8 cellular contexts compared by ENCODE assay signal in the genomic region with DNA sequence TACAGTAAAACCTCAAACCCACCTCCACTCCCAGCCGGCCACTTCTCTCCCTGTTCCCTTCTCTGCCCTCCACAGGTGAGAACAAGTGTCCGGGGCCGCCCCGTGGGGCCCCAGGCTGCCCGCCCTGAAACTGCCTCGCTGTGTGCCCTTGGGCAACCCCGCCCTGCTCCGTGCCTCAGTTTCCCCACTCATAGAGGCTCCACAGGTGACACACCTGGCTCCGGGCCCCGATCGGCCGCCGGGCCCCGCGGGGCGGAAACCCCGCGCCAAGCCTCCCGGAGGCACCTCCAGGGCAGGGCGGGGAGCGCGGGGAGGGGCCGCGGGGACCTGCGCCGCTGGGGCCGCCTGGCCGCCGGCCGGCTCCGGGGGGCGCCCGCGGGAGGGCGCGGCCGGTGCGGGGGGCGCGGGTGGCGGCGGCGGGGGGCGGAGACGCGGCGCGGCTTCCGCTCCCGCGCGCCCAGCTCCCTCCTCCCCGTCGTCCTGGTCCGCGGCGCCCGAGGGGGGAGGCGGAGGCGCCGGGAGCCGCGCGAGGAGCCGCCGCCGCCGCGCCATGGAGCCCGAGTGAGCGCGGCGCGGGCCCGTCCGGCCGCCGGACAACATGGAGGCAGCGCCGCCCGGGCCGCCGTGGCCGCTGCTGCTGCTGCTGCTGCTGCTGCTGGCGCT. TPM values are rescaled to one million over a fixed set of nuclear protein-coding genes. Genes with fewer than 3 reads are reported as not detected.
DNase-seq lines count a peak whose midpoint lies in the region; ATAC-seq and TF ChIP-seq lines count a peak whose summit lies in the region.

LRP5 (plus strand) TSS at position 475 of the 663 bp plus-strand sequence; CDS start at position 599, 124 bp downstream.

- POLR2A ChIA-PET in OCI-LY7 (lab: Charles Lee), result no interaction called here

- TF ChIP-seq CTCF in OCI-LY7 (conservative IDR thresholded peaks at IDR 0.05; ENCODE audit: low read length), result no peak
- no peak for TF ChIP-seq CTCF in dorsolateral prefrontal cortex (IDR thresholded peaks at IDR 0.05 in 54 of 56, conservative IDR thresholded peaks at IDR 0.05 in 2 of 56; ENCODE audit: low read depth in 1 of 56, partially characterized antibody in 56 of 56)
- TF ChIP-seq CTCF in thyroid gland (IDR thresholded peaks at IDR 0.05), result no peak

- intact Hi-C loops in OCI-LY7 (cut with micrococcal nuclease; ENCODE audit: unreplicated experiment) (no loop called here), dorsolateral prefrontal cortex (cut with DNase I) (loop anchor here (5.0 to 10.0 kb wide), 2 partner anchors 70 to 73 kb away; no protein-coding TSS in a partner anchor), thyroid gland (cut with DNase I) (loop anchor here (5.0 kb wide), 1 partner anchor 70 kb away; no protein-coding TSS in a partner anchor)

- 0 out of 2 replicates have a peak within 1 kb of the TSS, but pooled peaks have one; percentile 20 for H3K4me2 ChIP-seq in OCI-LY7 (ENCODE audit: low read length)

- ATAC-seq in HG03159 (IDR thresholded peaks at IDR 0.05; ENCODE audit: unreplicated experiment), result no peak

- H2AFZ ChIP-seq in ACC112 (ENCODE audit: low read length, unreplicated experiment) (peak within 1 kb of the TSS; percentile 93), OCI-LY7 (ENCODE audit: low read length) (no peak within 1 kb of the TSS)

- H3K27me3 ChIP-seq in ACC112 (ENCODE audit: insufficient read depth, low read length) (no peaks in the 10 kb centered on the region; the same call in 1 of the 2 replicates), dorsolateral prefrontal cortex (peaks cover 0 to 4% (median 0%) of the 10 kb centered on the region in 45 donors), thyroid gland (no peaks in the 10 kb centered on the region)

- TF ChIP-seq POLR2A in thyroid gland (IDR thresholded peaks at IDR 0.05), result peak in 1 of 2 donors; percentile 62

- H4K20me1 ChIP-seq in OCI-LY7 (ENCODE audit: insufficient read depth, low read length), result no peaks in the 10 kb centered on the region

- H3K79me2 ChIP-seq in ACC112 (ENCODE audit: control insufficient read depth, insufficient read depth, low read length, unreplicated experiment), result peaks cover 11% of the 10 kb centered on the region
- no peaks in the 10 kb centered on the region for H3K79me2 ChIP-seq in OCI-LY7 (ENCODE audit: insufficient read depth, low read depth, low read length)

- no peaks in the 10 kb centered on the region for H3K36me3 ChIP-seq in ACC112 (ENCODE audit: insufficient read depth, low read length)
- H3K36me3 ChIP-seq in OCI-LY7 (ENCODE audit: insufficient read depth, low read length), result no peaks in the 10 kb centered on the region
- no peaks in the 10 kb centered on the region for H3K36me3 ChIP-seq in thyroid gland

- BruUV-seq in OCI-LY7 (replicated peaks; lab: Mats Ljungman, UMichigan), result no TSS peak

- H3K27ac ChIP-seq in ACC112 (ENCODE audit: low read depth, low read length) (no peak within 1 kb of the TSS), OCI-LY7 (ENCODE audit: low read depth, low read length, poor library complexity, severe bottlenecking) (no peak within 1 kb of the TSS), dorsolateral prefrontal cortex (peak within 1 kb of the TSS in 5 of 59 donors; percentile 24 to 61 (median 26)), thyroid gland (peak within 1 kb of the TSS; percentile 79 to 92 (median 82))

- H3K4me1 ChIP-seq in ACC112 (ENCODE audit: control insufficient read depth, insufficient read depth, low read length, unreplicated experiment) (peaks cover 12% of the 10 kb centered on the region), OCI-LY7 (ENCODE audit: insufficient read depth, low read length, poor library complexity, severe bottlenecking) (no peaks in the 10 kb centered on the region), thyroid gland (peaks cover 37 to 39% of the 10 kb centered on the region in 2 donors)

- CTCF ChIA-PET in OCI-LY7 (lab: Charles Lee; ENCODE audit: unreplicated experiment), result no interaction called here

- H3K9me3 ChIP-seq in OCI-LY7 (ENCODE audit: low read length) (no peaks in the 10 kb centered on the region), thyroid gland (no peaks in the 10 kb centered on the region)

- H3K4me3 ChIP-seq in ACC112 (ENCODE audit: low read depth, low read length) (peak within 1 kb of the TSS; percentile 92), GM08714 (ENCODE audit: low read length) (peak within 1 kb of the TSS; percentile 77), OCI-LY7 (ENCODE audit: low read depth, low read length, poor library complexity, severe bottlenecking) (peak within 1 kb of the TSS; percentile 46), dorsolateral prefrontal cortex (peak within 1 kb of the TSS; percentile 26 to 74 (median 57)), thyroid gland (replicated peaks in 1 of 3) (peak within 1 kb of the TSS; percentile 47 to 76 (median 65))

- DNase-seq in OCI-LY7 (ENCODE audit: low spot score), result peak; percentile 16
- no peak for DNase-seq in dorsolateral prefrontal cortex
- peak; percentile 35 to 44 for DNase-seq in lung microvascular endothelial cell (ENCODE audit: low read depth in 2 of 2)
- DNase-seq in thyroid gland, result peak; percentile 43 to 53
- no peak for DNase-seq in DMS114 treated with DMSO at 0.1 percent for 48 hours (lab: John Stamatoyannopoulos, UW; ENCODE audit: unreplicated experiment)

- WGBS in thyroid gland, 2 donors, result 19 to 33% methylated on average over 6 to 8 of the region's 85 CpGs

- no peaks in the 10 kb centered on the region for H3K9me2 ChIP-seq in OCI-LY7 (ENCODE audit: insufficient read depth, low read length)

RNA-seq across cellular contexts. Expression of gene LRP5, which starts in this region (rescaled TPM):
- total RNA-seq in OCI-LY7 (2014; rRNA removed; shearing (Covaris generic)), result 0.59 and 0.60 TPM in 2 replicates
- 0.26 TPM in 1 of 2 replicates, not detected in the other for total RNA-seq in OCI-LY7 (2022)
- 10 to 100 TPM in 50 of 120 experiments, 1 to 10 TPM in 70; 4.5 to 21.7 (median 9.2) TPM for total RNA-seq in dorsolateral prefrontal cortex
- 57.3 and 101 TPM in 2 replicates for total RNA-seq in lung microvascular endothelial cell
- total RNA-seq in thyroid gland, result 10 to 100 TPM; 45.8 to 75.5 (median 54.3) TPM

Comparison
In these comparisons a context has a peak if more than half of its experiments do, and no peak if none do; other contexts are left out.
1. Peak in DNase-seq, H3K4me3 ChIP-seq and H3K4me2 ChIP-seq in OCI-LY7; RNA of the gene not detected or under 1 TPM.
2. H3K27ac ChIP-seq: peak in thyroid gland (3 of 3); none in ACC112 (single experiment) and OCI-LY7 (single experiment).
3. DNase-seq: peak in lung microvascular endothelial cell (2 of 2) and thyroid gland (2 of 2); none in dorsolateral prefrontal cortex (0 of 10) and DMS114 treated with DMSO at 0.1 percent for 48 hours (single experiment).
4. Peak in every context shown above with its lines, with median percentiles within 50 percentile points of each other: H3K4me3 ChIP-seq.